Comparison of ENCODE assay signal across 8 cellular contexts in the genomic region with DNA sequence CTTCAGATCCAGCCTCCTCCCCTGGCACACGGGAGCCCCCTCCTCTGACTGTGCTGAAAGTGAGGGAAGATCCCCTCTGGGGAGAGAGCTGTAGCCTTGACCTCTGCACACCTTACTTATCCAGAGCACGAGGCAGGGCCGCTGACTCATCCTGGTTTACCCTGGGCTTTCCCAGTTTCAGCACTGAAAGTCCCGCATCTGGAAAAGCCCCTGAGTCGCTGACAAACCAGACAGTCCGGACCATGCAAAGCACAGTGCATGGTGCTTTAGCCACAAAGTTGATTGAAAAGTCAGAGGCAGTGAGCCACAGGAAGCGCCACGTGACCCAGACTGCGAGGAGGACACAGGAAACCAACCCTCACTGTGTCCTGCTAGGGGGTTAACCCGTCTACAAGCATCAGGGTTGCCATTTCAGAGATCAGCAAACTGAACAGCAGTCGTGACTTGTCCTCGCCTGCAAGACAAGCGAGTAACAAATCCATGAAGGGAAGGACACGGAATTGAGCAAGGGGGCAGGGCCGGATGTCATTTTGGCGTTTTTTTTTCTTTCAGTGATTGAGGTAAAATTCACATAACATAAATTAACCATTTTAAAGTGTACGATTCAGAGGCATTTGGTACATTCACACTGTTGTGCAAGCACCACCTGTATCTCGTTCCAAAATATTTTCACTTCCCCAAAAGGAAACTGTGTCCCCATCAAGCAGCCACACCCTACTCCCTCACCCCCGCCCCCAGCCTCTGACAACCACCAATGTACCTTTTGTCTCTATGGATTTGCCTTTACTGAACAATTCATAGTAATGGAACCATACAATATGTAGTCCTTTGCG. TPM values are rescaled to one million over a fixed set of nuclear protein-coding genes. Genes with fewer than 3 reads are reported as not detected.
DNase-seq lines count a peak whose midpoint lies in the region; ATAC-seq and TF ChIP-seq lines count a peak whose summit lies in the region.

No MANE protein-coding gene starts in this region.

- peak overlapping the region; percentile 63 for H2AFZ ChIP-seq in DND-41 (ENCODE audit: low read depth, low read length)

- CTCF ChIA-PET in activated CD4-positive, alpha-beta T cell treated with anti-CD3 and anti-CD28 coated beads for 36 hours (lab: Charles Lee) = interaction anchor here (0.6 to 1.8 kb wide), 6 partner anchors 9 to 222 kb away, joined by 3 to 9 read pairs (median 4); no protein-coding TSS in a partner anchor
- CTCF ChIA-PET in naive thymus-derived CD4-positive, alpha-beta T cell (lab: Charles Lee) = no interaction called here

- DNase-seq in DND-41 = peak; percentile 60
- peak; percentile 87 for DNase-seq in activated CD4-positive, alpha-beta T cell treated with anti-CD3 and anti-CD28 coated beads for 36 hours
- peak; percentile 42 for DNase-seq in effector CD8-positive, alpha-beta T cell (lab: John Stamatoyannopoulos, UW)
- peak in 7 of 9 donors; percentile 34 to 77 (median 41) for DNase-seq in naive thymus-derived CD4-positive, alpha-beta T cell
- DNase-seq in stomach = peak; percentile 68
- DNase-seq in epidermal melanocyte (ENCODE audit: insufficient read length, low spot score) = no peak

- peak overlapping the region; percentile 46 for H3K9ac ChIP-seq in DND-41 (ENCODE audit: low read depth, low read length)

- no peaks in the 10 kb centered on the region for H3K9me3 Mint-ChIP-seq in activated CD4-positive, alpha-beta T cell treated with anti-CD3 and anti-CD28 coated beads for 36 hours (ENCODE audit: low read depth)
- no peaks in the 10 kb centered on the region for H3K9me3 Mint-ChIP-seq in naive thymus-derived CD4-positive, alpha-beta T cell

- H3K4me1 ChIP-seq in DND-41 (ENCODE audit: insufficient read depth, low read length) = peaks cover 33% of the 10 kb centered on the region
- peaks cover 46 to 61% of the 10 kb centered on the region in 2 donors for H3K4me1 ChIP-seq in naive thymus-derived CD4-positive, alpha-beta T cell (ENCODE audit: control insufficient read depth in 2 of 2, insufficient read depth in 2 of 2, low read length in 2 of 2)
- peaks cover 27 to 63% (median 31%) of the 10 kb centered on the region in 4 donors for H3K4me1 ChIP-seq in stomach

- H3K4me3 ChIP-seq in DND-41 (ENCODE audit: low read depth in 1 of 2, low read length in 2 of 2) (peak overlapping the region in 1 of 2 experiments; percentile 52; a peak in 3 of 4 replicates), stomach (peak overlapping the region; percentile 1 to 23 (median 6))
- peak overlapping the region; percentile 57 for H3K4me3 ChIP-seq in naive thymus-derived CD4-positive, alpha-beta T cell (ENCODE audit: low read length)

- TF ChIP-seq CTCF in DND-41 (IDR thresholded peaks at IDR 0.05; ENCODE audit: borderline replicate concordance, extremely low read depth, low read length, poor library complexity, severe bottlenecking) = no peak
- no peak for TF ChIP-seq CTCF in stomach (IDR thresholded peaks at IDR 0.05)

- no peaks in the 10 kb centered on the region for H3K27me3 ChIP-seq in DND-41 (ENCODE audit: insufficient read depth, low read length, poor library complexity)
- no peaks in the 10 kb centered on the region for H3K27me3 ChIP-seq in naive thymus-derived CD4-positive, alpha-beta T cell (ENCODE audit: control insufficient read depth in 2 of 2, insufficient read depth in 2 of 2, low read length in 2 of 2)
- H3K27me3 ChIP-seq in stomach = no peaks in the 10 kb centered on the region

- TF ChIP-seq EP300 in stomach (IDR thresholded peaks at IDR 0.05) = no peak

- H4K20me1 ChIP-seq in DND-41 (ENCODE audit: insufficient read depth, low read length) = no peaks in the 10 kb centered on the region

- no peaks in the 10 kb centered on the region for H3K79me2 ChIP-seq in DND-41 (ENCODE audit: insufficient read depth, low read length)

- peak; percentile 74 for ATAC-seq in DND-41 (ENCODE audit: insufficient read depth, low read depth)
- ATAC-seq in GM21723 (IDR thresholded peaks at IDR 0.05; ENCODE audit: unreplicated experiment) = peak; percentile 74
- peak; percentile 67 for ATAC-seq in activated CD4-positive, alpha-beta T cell treated with anti-CD3 and anti-CD28 coated beads for 36 hours
- peak; percentile 65 for ATAC-seq in naive thymus-derived CD4-positive, alpha-beta T cell

- H3K36me3 ChIP-seq in DND-41 (ENCODE audit: insufficient read depth, low read length) (no peaks in the 10 kb centered on the region), KOPT-K1 (ENCODE audit: insufficient read depth, low read length) (no peaks in the 10 kb centered on the region), stomach (no peaks in the 10 kb centered on the region)
- H3K36me3 ChIP-seq in naive thymus-derived CD4-positive, alpha-beta T cell (ENCODE audit: control insufficient read depth in 2 of 3, insufficient read depth in 3 of 3, low read length in 3 of 3) = no peaks in the 10 kb centered on the region

- H3K4me2 ChIP-seq in DND-41 (ENCODE audit: insufficient read depth, low read length) = peak overlapping the region; percentile 70

- peak overlapping the region; percentile 42 for H3K27ac ChIP-seq in DND-41 (ENCODE audit: low read length)
- H3K27ac ChIP-seq in KOPT-K1 (ENCODE audit: low read depth, low read length, poor library complexity, severe bottlenecking) = peak overlapping the region; percentile 0
- peak overlapping the region; percentile 41 for H3K27ac ChIP-seq in naive thymus-derived CD4-positive, alpha-beta T cell (ENCODE audit: low read depth, low read length)
- H3K27ac ChIP-seq in stomach = peak overlapping the region; percentile 54 to 90 (median 73)

- intact Hi-C loops in activated CD4-positive, alpha-beta T cell treated with anti-CD3 and anti-CD28 coated beads for 36 hours (cut with DNase I, micrococcal nuclease) = loop anchor here (1.0 to 10.0 kb wide), 8 partner anchors 23 to 611 kb away; a partner anchor contains a TSS
- intact Hi-C loops in naive thymus-derived CD4-positive, alpha-beta T cell (cut with micrococcal nuclease) = loop anchor here (1.0 to 5.0 kb wide), 8 partner anchors 20 to 451 kb away; a partner anchor contains a TSS
- intact Hi-C loops in stomach (cut with DNase I; ENCODE audit: low total_unique reads) = no loop called here

- peaks cover 4% of the 10 kb centered on the region for H3K27me3 Mint-ChIP-seq in activated CD4-positive, alpha-beta T cell treated with anti-CD3 and anti-CD28 coated beads for 36 hours
- peaks cover 0 to 43% (median 0%) of the 10 kb centered on the region in 5 donors for H3K27me3 Mint-ChIP-seq in naive thymus-derived CD4-positive, alpha-beta T cell

- 17 to 29% (median 25%) methylated on average over 20 of the region's 20 CpGs for WGBS in stomach, 5 donors

- no peaks in the 10 kb centered on the region for H3K36me3 Mint-ChIP-seq in activated CD4-positive, alpha-beta T cell treated with anti-CD3 and anti-CD28 coated beads for 36 hours (ENCODE audit: low read depth)
- peaks cover 0 to 3% (median 0%) of the 10 kb centered on the region in 5 donors for H3K36me3 Mint-ChIP-seq in naive thymus-derived CD4-positive, alpha-beta T cell

- peaks cover 63% of the 10 kb centered on the region for H3K4me1 Mint-ChIP-seq in activated CD4-positive, alpha-beta T cell treated with anti-CD3 and anti-CD28 coated beads for 36 hours
- H3K4me1 Mint-ChIP-seq in naive thymus-derived CD4-positive, alpha-beta T cell = peaks cover 53 to 76% (median 65%) of the 10 kb centered on the region in 7 donors

- H3K4me3 Mint-ChIP-seq in activated CD4-positive, alpha-beta T cell treated with anti-CD3 and anti-CD28 coated beads for 36 hours = peak overlapping the region; percentile 54
- H3K4me3 Mint-ChIP-seq in naive thymus-derived CD4-positive, alpha-beta T cell = peak overlapping the region; percentile 80 to 98 (median 88)

- POLR2A ChIA-PET in activated CD4-positive, alpha-beta T cell treated with anti-CD3 and anti-CD28 coated beads for 36 hours (lab: Charles Lee) = interaction anchor here (0.6 to 1.0 kb wide), 2 partner anchors 51 to 165 kb away, joined by 3 read pairs; no protein-coding TSS in a partner anchor
- POLR2A ChIA-PET in naive thymus-derived CD4-positive, alpha-beta T cell (lab: Charles Lee) = interaction anchor here (1.6 to 3.7 kb wide), 3 partner anchors 19 to 21 kb away, joined by 8 to 16 read pairs (median 10); a partner anchor contains a TSS

- H3K9me3 ChIP-seq in DND-41 (ENCODE audit: insufficient read depth, low read length, severe bottlenecking) (no peaks in the 10 kb centered on the region), KOPT-K1 (ENCODE audit: insufficient read depth, low read length, poor library complexity, severe bottlenecking) (no peaks in the 10 kb centered on the region), stomach (no peaks in the 10 kb centered on the region)
- H3K9me3 ChIP-seq in naive thymus-derived CD4-positive, alpha-beta T cell (ENCODE audit: control insufficient read depth in 2 of 3, low read length in 3 of 3) = no peaks in the 10 kb centered on the region

- TF ChIP-seq POLR2A in stomach (IDR thresholded peaks at IDR 0.05) = no peak

- peak overlapping the region; percentile 45 for H3K27ac Mint-ChIP-seq in activated CD4-positive, alpha-beta T cell treated with anti-CD3 and anti-CD28 coated beads for 36 hours
- peak overlapping the region; percentile 64 to 97 (median 87) for H3K27ac Mint-ChIP-seq in naive thymus-derived CD4-positive, alpha-beta T cell

RNA-seq across cellular contexts. Expression of a gene that starts 19.9 kb away (rescaled TPM):
- total RNA-seq in activated CD4-positive, alpha-beta T cell treated with anti-CD3 and anti-CD28 coated beads for 36 hours = 10 to 100 TPM; 16.4 to 18.9 TPM
- 10 to 100 TPM in 4 of 5 experiments, 1 to 10 TPM in 1; 9.1 to 80.5 (median 33.7) TPM for total RNA-seq in naive thymus-derived CD4-positive, alpha-beta T cell
- polyA plus RNA-seq in naive thymus-derived CD4-positive, alpha-beta T cell = 10 to 100 TPM; 29.8 to 39.2 TPM
- total RNA-seq in stomach = 10 to 100 TPM; 35.2 to 89.3 (median 67.8) TPM
- 10 to 100 TPM; 42.2 to 79.7 (median 47.0) TPM for polyA plus RNA-seq in stomach

RNA-seq across cellular contexts. Expression of a gene that starts 58.5 kb away (rescaled TPM):
- 10 to 100 TPM; 21.8 to 29.6 TPM for total RNA-seq in activated CD4-positive, alpha-beta T cell treated with anti-CD3 and anti-CD28 coated beads for 36 hours
- total RNA-seq in naive thymus-derived CD4-positive, alpha-beta T cell = 10 to 100 TPM; 24.7 to 60.8 (median 40.0) TPM
- polyA plus RNA-seq in naive thymus-derived CD4-positive, alpha-beta T cell = 10 to 100 TPM; 62.5 to 76.2 TPM
- 10 to 100 TPM in 3 of 5 donors, 1 to 10 TPM in 2; 2.6 to 34.5 (median 14.3) TPM for total RNA-seq in stomach
- 10 to 100 TPM in 2 of 3 donors, 1 to 10 TPM in 1; 8.3 to 11.8 (median 10.6) TPM for polyA plus RNA-seq in stomach

Comparison
In these comparisons a context has a peak if more than half of its experiments do, and no peak if none do; other contexts are left out.
1. H3K27ac ChIP-seq: peak in every context shown above with its lines; median percentile 73 in stomach; 42 in DND-41; 41 in naive thymus-derived CD4-positive, alpha-beta T cell; 0 in KOPT-K1.